14 cellular contexts compared by ENCODE assay signal in the genomic region with DNA sequence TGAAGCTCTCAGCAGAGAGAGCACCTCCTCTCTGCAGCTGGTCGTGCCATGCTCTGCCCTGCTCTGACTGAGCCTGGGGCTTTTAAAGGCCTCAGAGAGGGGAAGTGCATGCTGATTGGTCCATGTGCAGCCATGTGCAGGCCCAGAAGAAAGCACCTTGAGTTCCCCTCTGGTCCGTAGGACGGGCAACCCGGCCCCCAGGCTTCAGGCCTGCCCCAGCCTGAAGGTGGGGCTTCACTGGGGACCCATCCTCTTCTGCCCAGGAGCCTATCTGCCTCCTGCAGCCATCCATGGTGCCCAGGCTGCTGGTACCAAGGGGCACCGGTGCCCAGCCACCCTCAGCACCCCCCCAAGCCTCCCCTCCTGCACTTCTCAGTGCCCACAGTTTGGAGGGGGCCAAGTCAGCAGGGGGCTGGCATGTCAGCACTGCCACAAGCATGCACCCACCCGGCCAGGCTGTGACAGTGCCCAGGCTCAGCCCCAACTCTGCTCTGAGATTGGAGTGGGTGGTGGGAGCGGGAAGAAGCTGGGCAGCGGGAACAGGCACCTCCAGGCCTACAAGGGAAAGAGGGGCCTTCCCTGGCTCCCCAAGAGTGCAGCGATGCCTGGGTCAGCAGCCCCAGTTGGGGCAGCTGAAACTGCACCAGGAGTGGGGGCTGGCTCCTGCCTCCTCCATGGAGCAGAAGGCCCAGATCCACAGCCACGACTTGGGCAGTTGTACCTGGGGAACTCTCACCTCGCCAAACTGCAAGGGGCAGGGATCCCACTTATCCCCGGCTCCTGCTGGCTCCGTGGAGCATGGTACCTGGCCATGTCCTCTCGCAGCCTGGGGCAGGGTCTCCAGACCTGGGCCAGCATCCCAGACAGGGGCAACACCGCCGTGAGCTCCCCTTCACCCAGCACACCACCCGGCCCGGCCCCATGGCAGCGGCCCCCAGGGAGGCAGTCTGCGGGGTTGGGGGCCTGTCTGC. TPM values are rescaled to one million over a fixed set of nuclear protein-coding genes. Genes with fewer than 3 reads are reported as not detected.
A peak's percentile ranks its signal among the peaks of the same experiment; 100 is the strongest.
DNase-seq lines count a peak whose midpoint lies in the region; ATAC-seq and TF ChIP-seq lines count a peak whose summit lies in the region.
"Had no signal": no experiment of that assay in that cellular context is flagged by ENCODE, and none has a peak within 500 bp of the region (broad histone marks: within the 10 kb centered on the region; RNA-seq: fewer than 3 reads in every experiment).

No MANE protein-coding gene starts in this region.

- no peak overlapping the region for H3K27ac Mint-ChIP-seq in central memory CD8-positive, alpha-beta T cell (ENCODE audit: low read depth)
- H3K27ac Mint-ChIP-seq: T-helper 1 cell treated with Interleukin-12 subunit alpha and Interleukin-12 subunit beta and Interleukin-4 antibody, amounts not matched to agents 30 μg/mL and 1 μg/mL, for 36 hours had no signal

- 73 to 88% (median 82%) methylated on average over 11 to 20 of the region's 20 CpGs for WGBS in stomach, 5 donors

- H3K4me1 ChIP-seq in Karpas-422 (ENCODE audit: low read length) (no peaks in the 10 kb centered on the region), stomach (peaks cover 3 to 28% (median 23%) of the 10 kb centered on the region in 4 donors)
- H3K4me1 ChIP-seq: adrenal gland, parathyroid adenoma had no signal

- POLR2A ChIA-PET in HEK293T (lab: Yijun Ruan, JAX), result no interaction called here

- H3K9me3 Mint-ChIP-seq in central memory CD8-positive, alpha-beta T cell, result peaks cover under 1% of the 10 kb centered on the region

- H2AFZ ChIP-seq in Karpas-422 (ENCODE audit: low read length), result no peak overlapping the region
- H2AFZ ChIP-seq: parathyroid adenoma had no signal

- H3K27me3 ChIP-seq in Karpas-422 (ENCODE audit: low read length), result no peaks in the 10 kb centered on the region
- no peaks in the 10 kb centered on the region for H3K27me3 ChIP-seq in stomach
- H3K27me3 ChIP-seq: adrenal gland had no signal

- peaks cover 6% of the 10 kb centered on the region; the same call in 1 of the 2 replicates for H3K9me3 ChIP-seq in Karpas-422 (ENCODE audit: low read length)
- H3K9me3 ChIP-seq in stomach, result peaks cover 0 to 20% (median 8%) of the 10 kb centered on the region in 4 donors

- intact Hi-C loops in stomach (cut with DNase I; ENCODE audit: low total_unique reads), result no loop called here

- H3K36me3 ChIP-seq in Karpas-422 (ENCODE audit: insufficient read depth, low read length), result no peaks in the 10 kb centered on the region; the same call in 1 of the 2 replicates
- peaks cover 16 to 29% (median 28%) of the 10 kb centered on the region in 4 donors for H3K36me3 ChIP-seq in stomach

- CTCF ChIA-PET in HEK293T (lab: Yijun Ruan, JAX), result no interaction called here

- H3K79me2 ChIP-seq in Karpas-422 (ENCODE audit: low read length), result no peaks in the 10 kb centered on the region
- H3K79me2 ChIP-seq: parathyroid adenoma had no signal

- peak; percentile 64 for DNase-seq in Karpas-422
- peak; percentile 5 to 8 for DNase-seq in central memory CD8-positive, alpha-beta T cell (ENCODE audit: low spot score in 2 of 2)
- peak; percentile 43 for DNase-seq in left lobe of liver (ENCODE audit: low spot score)
- DNase-seq in stomach, result peak; percentile 9
- DNase-seq in G401 (ENCODE audit: low spot score), result no peak
- DNase-seq in HEK293T (ENCODE audit: extremely low spot score), result no peak
- DNase-seq: OCI-M1; stimulated activated CD4-positive, alpha-beta T cell treated with anti-CD3 and anti-CD28 coated beads, Interleukin-4, amount 100 ng/mL, for 1 hour had no signal

- no peak for TF ChIP-seq CTCF in stomach (IDR thresholded peaks at IDR 0.05)

- TF ChIP-seq EP300 in stomach (IDR thresholded peaks at IDR 0.05), result no peak

- H3K9ac ChIP-seq in Karpas-422 (ENCODE audit: low read length), result no peak overlapping the region
- H3K9ac ChIP-seq: parathyroid adenoma had no signal

- H3K27me3 Mint-ChIP-seq in central memory CD8-positive, alpha-beta T cell, result peaks cover 2% of the 10 kb centered on the region

- in situ Hi-C loops in G401 (cut with HindIII; ENCODE audit: low sequenced_read_pairs), result no loop called here

- H3K36me3 Mint-ChIP-seq in central memory CD8-positive, alpha-beta T cell (ENCODE audit: insufficient read depth), result peaks cover 16% of the 10 kb centered on the region

- TF ChIP-seq POLR2A in stomach (IDR thresholded peaks at IDR 0.05), result no peak

- no peaks in the 10 kb centered on the region for H3K9me2 ChIP-seq in Karpas-422 (replicated peaks; ENCODE audit: insufficient read depth, low read length)

- no peak overlapping the region for H3K4me2 ChIP-seq in Karpas-422 (ENCODE audit: low read depth, low read length, poor library complexity, severe bottlenecking)

- ATAC-seq in central memory CD8-positive, alpha-beta T cell (replicated peaks; ENCODE audit: extremely low read depth, poor library complexity, severe bottlenecking), result no peak
- ATAC-seq in left lobe of liver, result peak; percentile 4
- no peak for ATAC-seq in HG03342 (IDR thresholded peaks at IDR 0.05; ENCODE audit: unreplicated experiment)

- H3K27ac ChIP-seq in Karpas-422 (ENCODE audit: low read length) (no peak overlapping the region), stomach (peak overlapping the region in 4 of 5 donors; percentile 16 to 64 (median 42))
- H3K27ac ChIP-seq: adrenal gland, parathyroid adenoma had no signal

- no peaks in the 10 kb centered on the region for H3K4me1 Mint-ChIP-seq in central memory CD8-positive, alpha-beta T cell
- H3K4me1 Mint-ChIP-seq: CD8-positive, alpha-beta memory T cell had no signal

- no peak overlapping the region for H3K4me3 Mint-ChIP-seq in central memory CD8-positive, alpha-beta T cell
- H3K4me3 Mint-ChIP-seq: CD8-positive, alpha-beta memory T cell; T-helper 1 cell treated with Interleukin-12 subunit alpha and Interleukin-12 subunit beta and Interleukin-4 antibody, amounts not matched to agents 30 μg/mL and 1 μg/mL, for 36 hours had no signal

- no peaks in the 10 kb centered on the region for H4K20me1 ChIP-seq in Karpas-422 (ENCODE audit: insufficient read depth, low read depth, low read length)

- H3K4me3 ChIP-seq in Karpas-422 (ENCODE audit: low read length), result no peak overlapping the region
- H3K4me3 ChIP-seq in stomach, result no peak overlapping the region
- H3K4me3 ChIP-seq: adrenal gland had no signal

TF ChIP-seq in HEK293T, 16 proteins besides CTCF, POLR2A, EP300 and RAD21:
- no peak for TF ChIP-seq ELF4 (IDR thresholded peaks at IDR 0.05)
- TF ChIP-seq ZNF384 (IDR thresholded peaks at IDR 0.05), result no peak
- TF ChIP-seq L3MBTL2 (conservative IDR thresholded peaks at IDR 0.05), result no peak
- TF ChIP-seq FOXK2 (IDR thresholded peaks at IDR 0.05), result no peak
- TF ChIP-seq PKNOX1 (IDR thresholded peaks at IDR 0.05), result no peak
- no peak for TF ChIP-seq TARDBP (IDR thresholded peaks at IDR 0.05)
- TF ChIP-seq NFRKB (IDR thresholded peaks at IDR 0.05), result no peak
- TF ChIP-seq FOXA1 (IDR thresholded peaks at IDR 0.05), result no peak
- no peak for TF ChIP-seq FOXM1 (IDR thresholded peaks at IDR 0.05; ENCODE audit: borderline replicate concordance)
- TF ChIP-seq SP1 (IDR thresholded peaks at IDR 0.05), result no peak
- TF ChIP-seq LEF1 (IDR thresholded peaks at IDR 0.05; ENCODE audit: borderline replicate concordance), result no peak
- TF ChIP-seq CTBP1 (IDR thresholded peaks at IDR 0.05; ENCODE audit: borderline replicate concordance), result no peak
- TF ChIP-seq SUZ12 (IDR thresholded peaks at IDR 0.05), result no peak
- TF ChIP-seq HDGF (IDR thresholded peaks at IDR 0.05; ENCODE audit: borderline replicate concordance), result no peak
TF ChIP-seq in HEK293T: peak in this region for 0.

RNA-seq across cellular contexts. Expression of gene COL6A2, which starts 11.6 kb away (rescaled TPM):
- total RNA-seq in Karpas-422 (2014; rRNA removed; shearing (Covaris generic); ENCODE audit: low replicate concordance), result not detected in 2 replicates
- total RNA-seq in left lobe of liver (34.9 TPM), stomach (1,000 to 10,000 TPM in 1 of 5 donors, 100 to 1,000 TPM in 4; 351 to 3,737 (median 491) TPM)
- polyA plus RNA-seq in stomach, result 100 to 1,000 TPM in 2 of 3 donors, 10 to 100 TPM in 1; 79.3 to 246 (median 113) TPM
- 69.1 and 79.2 TPM in 2 replicates for total RNA-seq in G401 (2014; rRNA removed; shearing (Covaris generic))

RNA-seq across cellular contexts. Expression of gene FTCD, which starts 45.8 kb away (rescaled TPM):
- total RNA-seq in Karpas-422 (2014; rRNA removed; shearing (Covaris generic); ENCODE audit: low replicate concordance), result 0.14 TPM in 1 of 2 replicates, not detected in the other
- total RNA-seq in left lobe of liver, result 668 TPM
- 1 to 10 TPM in 2 of 5 donors, not detected in 3; 1.3 to 6.7 TPM for total RNA-seq in stomach
- polyA plus RNA-seq in stomach, result 1 to 10 TPM in 1 of 3 donors, under 1 TPM in 2; 0.25 to 2.4 (median 0.53) TPM
- total RNA-seq in G401 (2014; rRNA removed; shearing (Covaris generic)), result 1.1 TPM in 1 of 2 replicates, not detected in the other
- total RNA-seq: CD8-positive, alpha-beta memory T cell; MCF 10A had no signal
- polyA plus RNA-seq: CD8-positive, alpha-beta memory T cell had no signal

Comparison
In these comparisons a context has a peak if more than half of its experiments do, and no peak if none do; other contexts are left out.
1. DNase-seq: peak in Karpas-422 (single experiment), central memory CD8-positive, alpha-beta T cell (2 of 2), left lobe of liver (single experiment) and stomach (single experiment); none in G401 (single experiment) and HEK293T (single experiment).
2. RNA of gene COL6A2, which starts 11.6 kb away (total RNA-seq): 351 to 3,737 TPM in stomach, 69.1 to 79.2 TPM in G401 and 34.9 TPM in left lobe of liver (single experiment); not detected in Karpas-422; every median in the first group is over 10 times any median in the second.
3. RNA of gene FTCD, which starts 45.8 kb away (total RNA-seq): 668 TPM in left lobe of liver (single experiment); 1.1 TPM in G401, 0.14 TPM in Karpas-422 and 1.3 to 6.7 TPM in stomach; every median in the first group is over 10 times any median in the second.